ENCODE assay signal across 7 cellular contexts in genomic region chr11:35077709-35078695, GRCh38.
DNase-seq lines count a peak whose midpoint lies in the region; ATAC-seq, FAIRE-seq and TF ChIP-seq lines count a peak whose summit lies in the region.

No MANE protein-coding gene starts in this region.

- H3K4me3 ChIP-seq in adipocyte (ENCODE audit: low read length) (no peak overlapping the region), small intestine (ENCODE audit: low read depth in 1 of 2, low read length in 2 of 2) (no peak overlapping the region), colonic mucosa (no peak overlapping the region)

- TF ChIP-seq CTCF in colonic mucosa (IDR thresholded peaks at IDR 0.05), result no peak

- no peaks in the 10 kb centered on the region for H3K27me3 ChIP-seq in adipocyte (replicated peaks; ENCODE audit: control insufficient read depth, insufficient read depth, low read length)
- no peaks in the 10 kb centered on the region for H3K27me3 ChIP-seq in small intestine (ENCODE audit: control insufficient read depth in 2 of 2, insufficient read depth in 2 of 2, low read length in 2 of 2)
- H3K27me3 ChIP-seq in colonic mucosa, result no peaks in the 10 kb centered on the region

- no peaks in the 10 kb centered on the region for H3K9me3 ChIP-seq in adipocyte (ENCODE audit: control insufficient read depth, low read length)
- no peaks in the 10 kb centered on the region for H3K9me3 ChIP-seq in small intestine (ENCODE audit: control insufficient read depth, low read depth)
- H3K9me3 ChIP-seq in colonic mucosa, result no peaks in the 10 kb centered on the region

- peak overlapping the region in 1 of 2 donors; percentile 43 for H3K27ac ChIP-seq in small intestine (ENCODE audit: low read depth in 1 of 2, low read length in 1 of 2)
- no peak overlapping the region for H3K27ac ChIP-seq in colonic mucosa

- H3K4me1 ChIP-seq in adipocyte (ENCODE audit: control insufficient read depth, insufficient read depth, low read length) (peaks cover 40% of the 10 kb centered on the region), small intestine (ENCODE audit: control insufficient read depth in 2 of 2, insufficient read depth in 1 of 2, low read depth in 1 of 2, low read length in 1 of 2) (peaks cover 0 to 5% of the 10 kb centered on the region in 2 donors), colonic mucosa (no peaks in the 10 kb centered on the region)

- H3K9ac ChIP-seq in adipocyte (ENCODE audit: low read length) (no peak overlapping the region), colonic mucosa (ENCODE audit: low read depth in 2 of 2, low read length in 2 of 2) (no peak overlapping the region)

- DNase-seq in OCI-M1 (lab: John Stamatoyannopoulos, UW) (peak; percentile 36), adipocyte (ENCODE audit: low read depth) (peak; percentile 33), small intestine (peak; percentile 58), colonic mucosa (no peak), LoVo (ENCODE audit: low spot score) (no peak)

- ATAC-seq in GM18861 (IDR thresholded peaks at IDR 0.05; ENCODE audit: unreplicated experiment), result peak; percentile 58
- peak; percentile 46 for ATAC-seq in HG02884 (IDR thresholded peaks at IDR 0.05; ENCODE audit: unreplicated experiment)

- intact Hi-C loops in colonic mucosa (cut with DNase I), result no loop called here

- H3K36me3 ChIP-seq in adipocyte (ENCODE audit: control insufficient read depth, insufficient read depth, low read length, severe bottlenecking), result no peaks in the 10 kb centered on the region
- H3K36me3 ChIP-seq in small intestine (ENCODE audit: control insufficient read depth in 2 of 2, insufficient read depth in 2 of 2, low read length in 2 of 2), result no peaks in the 10 kb centered on the region
- no peaks in the 10 kb centered on the region for H3K36me3 ChIP-seq in colonic mucosa

- WGBS in small intestine, 3 donors, result 55 to 64% (median 56%) methylated on average over 6 of the region's 6 CpGs

- FAIRE-seq in small intestine (lab: Jason Lieb, UNC), result no peak

Comparison
In these comparisons a context has a peak if more than half of its experiments do, and no peak if none do; other contexts are left out.
1. DNase-seq: peak in OCI-M1 (single experiment), adipocyte (single experiment) and small intestine (single experiment); none in colonic mucosa (single experiment) and LoVo (single experiment).